In genomic region chr19:49224856-49225255, GRCh38 we compare ENCODE assay signal across 9 cellular contexts.
DNase-seq lines count a peak whose midpoint lies in the region; ATAC-seq and TF ChIP-seq lines count a peak whose summit lies in the region.
"Had no signal": no experiment of that assay in that cellular context is flagged by ENCODE, and none has a peak within 500 bp of the region (broad histone marks: within the 10 kb centered on the region; RNA-seq: fewer than 3 reads in every experiment).

No MANE protein-coding gene starts in this region.

- H3K4me3 Mint-ChIP-seq in naive thymus-derived CD4-positive, alpha-beta T cell, result no peak overlapping the region
- H3K4me3 Mint-ChIP-seq: CD4-positive, CD25-positive, alpha-beta regulatory T cell had no signal

- intact Hi-C loops in dorsolateral prefrontal cortex (cut with DNase I), result loop anchor here in 1 of 2 donors (10.0 kb wide), 1 partner anchor 220 kb away; the partner anchor contains the start of gene SLC17A7
- intact Hi-C loops in naive thymus-derived CD4-positive, alpha-beta T cell (cut with micrococcal nuclease), result loop anchor here in 1 of 2 donors (10.0 kb wide), 1 partner anchor 220 kb away; the partner anchor contains the start of gene SLC17A7

- peaks cover 0 to 7% (median 0%) of the 10 kb centered on the region in 11 donors for H3K9me3 Mint-ChIP-seq in naive thymus-derived CD4-positive, alpha-beta T cell
- H3K9me3 Mint-ChIP-seq: CD4-positive, CD25-positive, alpha-beta regulatory T cell had no signal

- peaks cover 0 to 8% (median 0%) of the 10 kb centered on the region in 45 donors for H3K27me3 ChIP-seq in dorsolateral prefrontal cortex
- H3K27me3 ChIP-seq in naive thymus-derived CD4-positive, alpha-beta T cell (ENCODE audit: control insufficient read depth in 2 of 2, insufficient read depth in 2 of 2, low read length in 2 of 2), result no peaks in the 10 kb centered on the region

- peaks cover 0 to 4% (median 0%) of the 10 kb centered on the region in 3 experiments for H3K9me3 ChIP-seq in naive thymus-derived CD4-positive, alpha-beta T cell (ENCODE audit: control insufficient read depth in 2 of 3, low read length in 3 of 3)

- no peaks in the 10 kb centered on the region for H3K36me3 ChIP-seq in naive thymus-derived CD4-positive, alpha-beta T cell (ENCODE audit: control insufficient read depth in 2 of 3, insufficient read depth in 3 of 3, low read length in 3 of 3)

- CTCF ChIA-PET in naive thymus-derived CD4-positive, alpha-beta T cell (lab: Charles Lee), result interaction anchor here (0.7 to 1.6 kb wide), 5 partner anchors 22 to 454 kb away, joined by 3 to 7 read pairs (median 4); no protein-coding TSS in a partner anchor

- H3K4me3 ChIP-seq in dorsolateral prefrontal cortex, result no peak overlapping the region
- no peak overlapping the region for H3K4me3 ChIP-seq in naive thymus-derived CD4-positive, alpha-beta T cell (ENCODE audit: low read length)

- no peak overlapping the region for H3K27ac ChIP-seq in dorsolateral prefrontal cortex
- H3K27ac ChIP-seq in naive thymus-derived CD4-positive, alpha-beta T cell (ENCODE audit: low read depth, low read length), result no peak overlapping the region

- POLR2A ChIA-PET in naive thymus-derived CD4-positive, alpha-beta T cell (lab: Charles Lee), result interaction anchor here (0.7 kb wide), 1 partner anchor 429 kb away, joined by 3 read pairs; no protein-coding TSS in a partner anchor

- H3K27me3 Mint-ChIP-seq in naive thymus-derived CD4-positive, alpha-beta T cell, result peaks cover 2 to 6% (median 4%) of the 10 kb centered on the region in 5 donors

- DNase-seq in NK-92 treated with Interleukin-12 subunit alpha and Interleukin-12 subunit beta, amount 100 ng/mL, for 24 hours (lab: John Stamatoyannopoulos, UW), result peak; percentile 6
- DNase-seq in NK-92 (lab: John Stamatoyannopoulos, UW; ENCODE audit: unreplicated experiment), result no peak
- DNase-seq in M059J (ENCODE audit: low read depth), result peak; percentile 76
- peak; percentile 82 for DNase-seq in RPMI7951 (ENCODE audit: low read depth)
- peak in 3 of 10 donors; percentile 25 to 53 (median 52) for DNase-seq in dorsolateral prefrontal cortex
- peak in 3 of 9 donors; percentile 15 to 33 (median 24) for DNase-seq in naive thymus-derived CD4-positive, alpha-beta T cell

- H3K4me1 ChIP-seq in naive thymus-derived CD4-positive, alpha-beta T cell (ENCODE audit: control insufficient read depth in 2 of 2, insufficient read depth in 2 of 2, low read length in 2 of 2), result peaks cover 4 to 9% of the 10 kb centered on the region in 2 donors

- TF ChIP-seq CTCF in dorsolateral prefrontal cortex (IDR thresholded peaks at IDR 0.05 in 54 of 56, conservative IDR thresholded peaks at IDR 0.05 in 2 of 56; ENCODE audit: low read depth in 1 of 56, partially characterized antibody in 56 of 56), result peak in 41 of 56 donors; percentile 9 to 55 (median 29)

- peaks cover 5 to 7% (median 6%) of the 10 kb centered on the region in 7 donors for H3K4me1 Mint-ChIP-seq in naive thymus-derived CD4-positive, alpha-beta T cell

- H3K36me3 Mint-ChIP-seq in naive thymus-derived CD4-positive, alpha-beta T cell, result no peaks in the 10 kb centered on the region
- H3K36me3 Mint-ChIP-seq: CD4-positive, CD25-positive, alpha-beta regulatory T cell had no signal

- no peak overlapping the region for H3K27ac Mint-ChIP-seq in naive thymus-derived CD4-positive, alpha-beta T cell
- H3K27ac Mint-ChIP-seq: CD4-positive, CD25-positive, alpha-beta regulatory T cell had no signal

- ATAC-seq in naive thymus-derived CD4-positive, alpha-beta T cell, result peak; percentile 56
- ATAC-seq in GM19452 (IDR thresholded peaks at IDR 0.05; ENCODE audit: unreplicated experiment), result no peak
- no peak for ATAC-seq in HG02798 (IDR thresholded peaks at IDR 0.05; ENCODE audit: poor library complexity, unreplicated experiment)
